19 cellular contexts compared by ENCODE assay signal in the genomic region with DNA sequence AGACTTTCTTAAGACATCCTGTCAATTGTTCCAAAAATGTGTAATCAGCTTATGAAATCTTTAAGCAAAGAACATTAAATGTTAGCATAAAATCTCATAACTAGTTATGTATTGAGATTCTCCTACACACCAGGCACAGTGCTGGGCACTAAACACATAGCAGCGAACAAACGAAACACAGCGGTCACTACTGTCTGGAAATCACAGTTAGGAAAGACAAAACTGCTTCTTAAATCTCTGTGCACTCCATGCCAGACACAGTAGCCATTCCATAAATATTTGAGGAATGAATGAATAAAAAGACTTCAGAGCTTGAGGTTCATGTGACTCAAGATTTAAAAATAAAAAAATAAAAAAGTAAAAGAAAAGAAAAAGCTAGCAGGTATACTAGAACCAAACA. TPM values are rescaled to one million over a fixed set of nuclear protein-coding genes. Genes with fewer than 3 reads are reported as not detected.
DNase-seq lines count a peak whose midpoint lies in the region; ATAC-seq, FAIRE-seq and TF ChIP-seq lines count a peak whose summit lies in the region.
"Had no signal": no experiment of that assay in that cellular context is flagged by ENCODE, and none has a peak within 500 bp of the region (broad histone marks: within the 10 kb centered on the region; RNA-seq: fewer than 3 reads in every experiment).

No MANE protein-coding gene starts in this region.

- in situ Hi-C loops in HepG2 (cut with HindIII; ENCODE audit: extremely low pct_ligation_motif_present, low pct_unique_long_range_greater_than_20kb) = no loop called here

- H3K36me3 Mint-ChIP-seq in endodermal cell (ENCODE audit: low read depth) = no peaks in the 10 kb centered on the region
- H3K36me3 Mint-ChIP-seq in neural progenitor cell = peaks cover 27% of the 10 kb centered on the region
- H3K36me3 Mint-ChIP-seq: CD8-positive, alpha-beta memory T cell had no signal

- BruUV-seq in HepG2 (replicated peaks; lab: Mats Ljungman, UMichigan) = no TSS peak

- TF ChIP-seq EP300 in HepG2 (IDR thresholded peaks at IDR 0.05; ENCODE audit: low read depth in 2 of 2, low read length in 2 of 2) (no peak), HepG2 (CRISPR knock-in tag; IDR thresholded peaks at IDR 0.05; ENCODE audit: borderline replicate concordance) (no peak)

- H3K4me3 ChIP-seq in HepG2 (replicated peaks in 1 of 3; ENCODE audit: insufficient read depth in 1 of 3, low read depth in 2 of 3, low read length in 3 of 3) = no peak overlapping the region
- no peak overlapping the region for H3K4me3 ChIP-seq in right lobe of liver
- H3K4me3 ChIP-seq in endodermal cell (ENCODE audit: low read length) = no peak overlapping the region
- H3K4me3 ChIP-seq in neural progenitor cell = peak overlapping the region; percentile 30
- H3K4me3 ChIP-seq: BLaER1 had no signal

- H3K9ac ChIP-seq in HepG2 (ENCODE audit: insufficient read depth, low read depth, low read length) = no peak overlapping the region
- no peak overlapping the region for H3K9ac ChIP-seq in endodermal cell (ENCODE audit: extremely low read depth, low read length, poor library complexity, severe bottlenecking)
- H3K9ac ChIP-seq in neural progenitor cell = no peak overlapping the region
- H3K9ac ChIP-seq: BLaER1 had no signal

- peaks cover 57% of the 10 kb centered on the region for H3F3A ChIP-seq in neural progenitor cell (ENCODE audit: low read depth)

- POLR2A ChIA-PET in HepG2 (lab: Yijun Ruan, JAX) = interaction anchor here (1.3 kb wide), 1 partner anchor 11 kb away, joined by 3 read pairs; no protein-coding TSS in a partner anchor

- no peak for TF ChIP-seq POLR2A in HepG2 (IDR thresholded peaks at IDR 0.05; ENCODE audit: insufficient read depth in 1 of 2, low read depth in 2 of 2, low read length in 2 of 2)
- TF ChIP-seq POLR2A in right lobe of liver (IDR thresholded peaks at IDR 0.05) = no peak

- H3K27ac ChIP-seq in HepG2 (ENCODE audit: extremely low read length, insufficient read depth, low read length) = no peak overlapping the region
- no peak overlapping the region for H3K27ac ChIP-seq in right lobe of liver
- peak overlapping the region; percentile 59 for H3K27ac ChIP-seq in endodermal cell (ENCODE audit: low read depth, low read length)
- H3K27ac ChIP-seq in neural progenitor cell = peak overlapping the region; percentile 99
- H3K27ac ChIP-seq: BLaER1, HL-60 had no signal

- H2AFZ ChIP-seq in HepG2 (ENCODE audit: low read length) = no peak overlapping the region
- no peak overlapping the region for H2AFZ ChIP-seq in neural progenitor cell (replicated peaks)

- no peak overlapping the region for H3K4me2 ChIP-seq in HepG2 (ENCODE audit: low read depth, low read length)
- H3K4me2 ChIP-seq in neural progenitor cell = peak overlapping the region; percentile 80
- H3K4me2 ChIP-seq: BLaER1 had no signal

- no peak overlapping the region for H3K4me3 Mint-ChIP-seq in endodermal cell
- H3K4me3 Mint-ChIP-seq in neural progenitor cell = no peak overlapping the region
- H3K4me3 Mint-ChIP-seq: CD8-positive, alpha-beta memory T cell; IgD-negative memory B cell had no signal

- H3K27me3 ChIP-seq in HepG2 (ENCODE audit: control insufficient read depth in 1 of 2, insufficient read depth in 2 of 2, low read length in 2 of 2) (no peaks in the 10 kb centered on the region), right lobe of liver (no peaks in the 10 kb centered on the region), endodermal cell (ENCODE audit: control insufficient read depth, insufficient read depth, low read length, poor library complexity, severe bottlenecking) (no peaks in the 10 kb centered on the region), neural progenitor cell (no peaks in the 10 kb centered on the region)
- H3K27me3 ChIP-seq: BLaER1 had no signal

- H3K36me3 ChIP-seq in HepG2 (replicated peaks in 1 of 2; ENCODE audit: control insufficient read depth in 1 of 2, insufficient read depth in 2 of 2, low read length in 2 of 2) (peaks cover 10 to 38% of the 10 kb centered on the region in 2 experiments; a peak in 4 of 5 replicates), right lobe of liver (no peaks in the 10 kb centered on the region), endodermal cell (ENCODE audit: control insufficient read depth, insufficient read depth, low read length) (no peaks in the 10 kb centered on the region), neural progenitor cell (peaks cover 5% of the 10 kb centered on the region)
- H3K36me3 ChIP-seq: BLaER1 had no signal

- peaks cover 97% of the 10 kb centered on the region for H3K79me2 ChIP-seq in HepG2 (ENCODE audit: insufficient read depth, low read length)
- H3K79me2 ChIP-seq in neural progenitor cell (ENCODE audit: low read depth) = peaks cover 98% of the 10 kb centered on the region

- CTCF ChIA-PET in HepG2 (lab: Yijun Ruan, JAX; ENCODE audit: low intra/inter-chr PET ratio, low total read pairs) = no interaction called here

- H3K9me3 ChIP-seq in HepG2 (ENCODE audit: low read length) (no peaks in the 10 kb centered on the region), right lobe of liver (no peaks in the 10 kb centered on the region), endodermal cell (ENCODE audit: control insufficient read depth, low read length) (no peaks in the 10 kb centered on the region), neural progenitor cell (ENCODE audit: low read depth) (no peaks in the 10 kb centered on the region)
- H3K9me3 ChIP-seq: BLaER1, Caco-2 had no signal

- intact Hi-C loops in HepG2 (cut with micrococcal nuclease; ENCODE audit: unreplicated experiment) (no loop called here), right lobe of liver (cut with DNase I) (no loop called here)

- peaks cover 83% of the 10 kb centered on the region for H4K20me1 ChIP-seq in HepG2 (ENCODE audit: insufficient read depth, low read length)
- H4K20me1 ChIP-seq in neural progenitor cell (ENCODE audit: low read depth) = peaks cover 68% of the 10 kb centered on the region
- H4K20me1 ChIP-seq: BLaER1 had no signal

- H3K9me3 Mint-ChIP-seq in endodermal cell (no peaks in the 10 kb centered on the region), neural progenitor cell (peaks cover 2% of the 10 kb centered on the region)

- ATAC-seq in HepG2 (no peak), right lobe of liver (no peak)

- FAIRE-seq in HepG2 (lab: Jason Lieb, UNC) = no peak
- FAIRE-seq: GM12892, GM19239, H54 had no signal

- H3K4me1 Mint-ChIP-seq in endodermal cell = peaks cover 9% of the 10 kb centered on the region
- H3K4me1 Mint-ChIP-seq in neural progenitor cell = peaks cover 48% of the 10 kb centered on the region
- H3K4me1 Mint-ChIP-seq: CD8-positive, alpha-beta memory T cell; IgD-negative memory B cell had no signal

- DNase-seq in HepG2 (ENCODE audit: low spot score) = no peak
- no peak for DNase-seq in right lobe of liver
- DNase-seq in endodermal cell = no peak
- DNase-seq in neural progenitor cell (ENCODE audit: low spot score) = no peak
- DNase-seq in stimulated activated CD4-positive, alpha-beta T cell treated with anti-CD3 and anti-CD28 coated beads, Interleukin-12 subunit alpha, Interleukin-12 subunit beta, amount 100 ng/mL, for 4 hours = no peak
- no peak for DNase-seq in stimulated activated CD4-positive, alpha-beta T cell treated with anti-CD3 and anti-CD28 coated beads, Interleukin-2, amount 100 ng/mL, for 48 hours
- DNase-seq in retina = no peak
- DNase-seq: 8988T; AML-193; Caco-2; CD8-positive, alpha-beta memory T cell; DND-41; GDM1 had no signal

- H3K27ac Mint-ChIP-seq in endodermal cell = no peak overlapping the region
- peak overlapping the region; percentile 87 for H3K27ac Mint-ChIP-seq in neural progenitor cell
- H3K27ac Mint-ChIP-seq: CD8-positive, alpha-beta memory T cell; IgD-negative memory B cell had no signal

- peaks cover 41% of the 10 kb centered on the region for H3K4me1 ChIP-seq in HepG2 (ENCODE audit: insufficient read depth, low read length)
- peaks cover 0 to 19% (median 9%) of the 10 kb centered on the region in 4 donors for H3K4me1 ChIP-seq in right lobe of liver
- no peaks in the 10 kb centered on the region for H3K4me1 ChIP-seq in endodermal cell (ENCODE audit: control insufficient read depth, insufficient read depth, low read length)
- H3K4me1 ChIP-seq in neural progenitor cell = peaks cover 79% of the 10 kb centered on the region
- H3K4me1 ChIP-seq: BLaER1, Caco-2 had no signal

- WGBS in HepG2 (ENCODE audit: low lambda C conversion rate) = 98% methylated on average over 3 of the region's 3 CpGs
- 86% methylated on average over 3 of the region's 3 CpGs for WGBS in right lobe of liver (ENCODE audit: insufficient coverage, low coverage, low lambda C conversion rate, missing lambda C conversion rate)
- 97% methylated on average over 3 of the region's 3 CpGs; no CpG with 5 or more reads in 1 of the 2 experiments for WGBS in endodermal cell (ENCODE audit: insufficient coverage in 1 of 2, insufficient read length in 1 of 2), 2 experiments

- no peak for TF ChIP-seq CTCF in HepG2 (CRISPR knock-in tag; IDR thresholded peaks at IDR 0.05)
- no peak for TF ChIP-seq CTCF in right lobe of liver (IDR thresholded peaks at IDR 0.05)
- TF ChIP-seq CTCF in endodermal cell (conservative IDR thresholded peaks at IDR 0.05) = no peak
- TF ChIP-seq CTCF in neural progenitor cell (IDR thresholded peaks at IDR 0.05) = no peak

- TF ChIP-seq RAD21 in HepG2 (CRISPR knock-in tag; IDR thresholded peaks at IDR 0.05) = no peak

- peaks cover 2% of the 10 kb centered on the region for H3K27me3 Mint-ChIP-seq in endodermal cell (ENCODE audit: insufficient read depth)
- H3K27me3 Mint-ChIP-seq in neural progenitor cell (ENCODE audit: insufficient read depth, low read depth) = peaks cover 3% of the 10 kb centered on the region
- H3K27me3 Mint-ChIP-seq: IgD-negative memory B cell had no signal

RNA-seq across cellular contexts. Expression of a gene that starts 20.1 kb away (rescaled TPM):
- total RNA-seq in HepG2 (2016; rRNA removed; fragmentation: Illumina TruSeq; extraction: Trizol) = 12.1 and 14.5 TPM in 2 replicates
- 19.7 and 21.7 TPM in 2 replicates for total RNA-seq in HepG2 (2016; cell fraction: cytosol; rRNA removed; fragmentation: Illumina TruSeq; extraction: Trizol; ENCODE audit: low read depth)
- 11.6 and 15.0 TPM in 2 replicates for total RNA-seq in HepG2 (2016; cell fraction: insoluble cytoplasmic fraction; rRNA removed; fragmentation: Illumina TruSeq; extraction: Trizol)
- total RNA-seq in HepG2 (2016; cell fraction: membrane; rRNA removed; fragmentation: Illumina TruSeq; extraction: Trizol) = 14.2 and 14.5 TPM in 2 replicates
- total RNA-seq in HepG2 (2016; cell fraction: nucleus; rRNA removed; fragmentation: Illumina TruSeq; extraction: Trizol) = 17.7 and 24.3 TPM in 2 replicates
- polyA plus RNA-seq in HepG2 (2011; rRNA removed) = 95.6 and 98.6 TPM in 2 replicates
- 53.0 and 61.5 TPM in 2 replicates for polyA plus RNA-seq in HepG2 (2011; cell fraction: cytosol; rRNA removed)
- 59.3 and 60.8 TPM in 2 replicates for polyA plus RNA-seq in HepG2 (2011; cell fraction: nucleus; rRNA removed)
- 60.3 and 93.0 TPM in 2 replicates for polyA plus RNA-seq in HepG2 (2012)
- 4.5 and 4.7 TPM in 2 replicates for polyA plus RNA-seq in HepG2 (2016; cell fraction: cytosol; fragmentation: Illumina TruSeq; extraction: Trizol; ENCODE audit: low read depth)
- polyA plus RNA-seq in HepG2 (2016; cell fraction: insoluble cytoplasmic fraction; fragmentation: Illumina TruSeq; extraction: Trizol; ENCODE audit: low read depth) = 36.1 and 46.4 TPM in 2 replicates
- polyA plus RNA-seq in HepG2 (2016; cell fraction: membrane; fragmentation: Illumina TruSeq; extraction: Trizol; ENCODE audit: low read depth) = 16.2 and 16.6 TPM in 2 replicates
- polyA plus RNA-seq in HepG2 (2016; cell fraction: nucleus; fragmentation: Illumina TruSeq; extraction: Trizol; ENCODE audit: insufficient read depth, low read depth) = 26.4 and 30.3 TPM in 2 replicates
- polyA minus RNA-seq in HepG2 (2011; rRNA and poly(A)+ RNA removed; ENCODE audit: low replicate concordance) = 0.42 and 283 TPM in 2 replicates
- polyA minus RNA-seq in HepG2 (2011; cell fraction: cytosol; rRNA and poly(A)+ RNA removed) = 65.9 and 72.3 TPM in 2 replicates
- 122 and 148 TPM in 2 replicates for polyA minus RNA-seq in HepG2 (2011; cell fraction: nucleus; rRNA and poly(A)+ RNA removed)
- total RNA-seq in right lobe of liver = 1 to 10 TPM in 5 of 6 experiments, under 1 TPM in 1; 0.92 to 5.8 (median 3.6) TPM
- total RNA-seq in endodermal cell = 1 to 10 TPM; 4.8 to 8.5 TPM
- polyA plus RNA-seq in endodermal cell (2013, experiment 1 of 2) = 52.5 TPM
- 50.3 TPM for polyA plus RNA-seq in endodermal cell (2013, experiment 2 of 2)
- 44.2 and 48.1 TPM in 2 replicates for total RNA-seq in neural progenitor cell (ENCODE audit: low replicate concordance)
- total RNA-seq: CD8-positive, alpha-beta memory T cell had no signal
- polyA plus RNA-seq: CD8-positive, alpha-beta memory T cell; IgD-negative memory B cell had no signal

Comparison
In these comparisons a context has a peak if more than half of its experiments do, and no peak if none do; other contexts are left out.
1. H3K27ac ChIP-seq: peak in endodermal cell (single experiment) and neural progenitor cell (single experiment); none in HepG2 (single experiment) and right lobe of liver (0 of 3).